ENCODE assay signal across 1 cellular context in genomic region chr11:118746988-118747585, GRCh38.
TF ChIP-seq lines count a peak whose summit lies in the region.

No MANE protein-coding gene starts in this region.

TF ChIP-seq in SK-N-SH treated with all-trans-retinoic acid at 6 μM for 48 hours, 23 proteins besides CTCF, POLR2A, EP300 and RAD21:
- TF ChIP-seq TSHZ2 (CRISPR knock-in tag; IDR thresholded peaks at IDR 0.05), result no peak
- TF ChIP-seq ZFP3 (CRISPR knock-in tag; IDR thresholded peaks at IDR 0.05), result no peak
- TF ChIP-seq SNAI2 (CRISPR knock-in tag; IDR thresholded peaks at IDR 0.05), result no peak
- no peak for TF ChIP-seq CSRNP3 (CRISPR knock-in tag; IDR thresholded peaks at IDR 0.05)
- TF ChIP-seq ARNTL (CRISPR knock-in tag; IDR thresholded peaks at IDR 0.05; ENCODE audit: borderline replicate concordance, low read depth), result no peak
- TF ChIP-seq ZFP30 (CRISPR knock-in tag; IDR thresholded peaks at IDR 0.05), result no peak
- TF ChIP-seq RARB (CRISPR knock-in tag; IDR thresholded peaks at IDR 0.05), result no peak
- no peak for TF ChIP-seq POU6F1 (CRISPR knock-in tag; IDR thresholded peaks at IDR 0.05; ENCODE audit: borderline replicate concordance, low read depth)
- no peak for TF ChIP-seq PPARA (CRISPR knock-in tag; IDR thresholded peaks at IDR 0.05; ENCODE audit: borderline replicate concordance)
- TF ChIP-seq ISL1 (CRISPR knock-in tag; IDR thresholded peaks at IDR 0.05), result no peak
- TF ChIP-seq ZNF565 (CRISPR knock-in tag; conservative IDR thresholded peaks at IDR 0.05; ENCODE audit: low read depth), result no peak
- no peak for TF ChIP-seq GLIS3 (CRISPR knock-in tag; IDR thresholded peaks at IDR 0.05)
- TF ChIP-seq, protein P1, sequence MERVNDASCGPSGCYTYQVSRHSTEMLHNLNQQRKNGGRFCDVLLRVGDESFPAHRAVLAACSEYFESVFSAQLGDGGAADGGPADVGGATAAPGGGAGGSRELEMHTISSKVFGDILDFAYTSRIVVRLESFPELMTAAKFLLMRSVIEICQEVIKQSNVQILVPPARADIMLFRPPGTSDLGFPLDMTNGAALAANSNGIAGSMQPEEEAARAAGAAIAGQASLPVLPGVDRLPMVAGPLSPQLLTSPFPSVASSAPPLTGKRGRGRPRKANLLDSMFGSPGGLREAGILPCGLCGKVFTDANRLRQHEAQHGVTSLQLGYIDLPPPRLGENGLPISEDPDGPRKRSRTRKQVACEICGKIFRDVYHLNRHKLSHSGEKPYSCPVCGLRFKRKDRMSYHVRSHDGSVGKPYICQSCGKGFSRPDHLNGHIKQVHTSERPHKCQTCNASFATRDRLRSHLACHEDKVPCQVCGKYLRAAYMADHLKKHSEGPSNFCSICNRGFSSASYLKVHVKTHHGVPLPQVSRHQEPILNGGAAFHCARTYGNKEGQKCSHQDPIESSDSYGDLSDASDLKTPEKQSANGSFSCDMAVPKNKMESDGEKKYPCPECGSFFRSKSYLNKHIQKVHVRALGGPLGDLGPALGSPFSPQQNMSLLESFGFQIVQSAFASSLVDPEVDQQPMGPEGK (CRISPR knock-in tag; IDR thresholded peaks at IDR 0.05; ENCODE audit: borderline replicate concordance), result no peak
- TF ChIP-seq ZNF70 (CRISPR knock-in tag; IDR thresholded peaks at IDR 0.05), result no peak
- no peak for TF ChIP-seq CSDC2 (CRISPR knock-in tag; IDR thresholded peaks at IDR 0.05)
- TF ChIP-seq BACH2 (CRISPR knock-in tag; IDR thresholded peaks at IDR 0.05; ENCODE audit: borderline replicate concordance), result no peak
- no peak for TF ChIP-seq ZNF8 (CRISPR knock-in tag; IDR thresholded peaks at IDR 0.05)
- no peak for TF ChIP-seq ZC3H10 (CRISPR knock-in tag; IDR thresholded peaks at IDR 0.05)
- TF ChIP-seq TOX (CRISPR knock-in tag; IDR thresholded peaks at IDR 0.05; ENCODE audit: borderline replicate concordance), result no peak
